26 cellular contexts compared by ENCODE assay signal in genomic region chr2:241565413-241565812, GRCh38. TPM values are rescaled to one million over a fixed set of nuclear protein-coding genes. Genes with fewer than 3 reads are reported as not detected.
A peak's percentile ranks its signal among the peaks of the same experiment; 100 is the strongest.
DNase-seq lines count a peak whose midpoint lies in the region; ATAC-seq and TF ChIP-seq lines count a peak whose summit lies in the region.
"Had no signal": no experiment of that assay in that cellular context is flagged by ENCODE, and none has a peak within 500 bp of the region (broad histone marks: within the 10 kb centered on the region; RNA-seq: fewer than 3 reads in every experiment).

No MANE protein-coding gene starts in this region.

- H3K4me1 Mint-ChIP-seq in endodermal cell (no peaks in the 10 kb centered on the region), nephron progenitor cell (peaks cover 19% of the 10 kb centered on the region)
- H3K4me1 Mint-ChIP-seq in activated naive CD4-positive, alpha-beta T cell treated with anti-CD3 and anti-CD28 coated beads for 36 hours (ENCODE audit: low read depth): no peaks in the 10 kb centered on the region
- H3K4me1 Mint-ChIP-seq: activated CD4-positive, alpha-beta memory T cell treated with anti-CD3 and anti-CD28 coated beads, Interleukin-2, amount 10 ng/mL, durations not matched to agents 7 days and 5 days; activated naive CD8-positive, alpha-beta T cell treated with anti-CD3 and anti-CD28 coated beads, Interleukin-2, amount 10 ng/mL, durations not matched to agents 7 days and 5 days had no signal

- CTCF ChIA-PET in HEK293 (lab: Yijun Ruan, JAX): no interaction called here
- CTCF ChIA-PET in activated naive CD4-positive, alpha-beta T cell treated with anti-CD3 and anti-CD28 coated beads for 36 hours (lab: Charles Lee): no interaction called here

- intact Hi-C loops in activated naive CD4-positive, alpha-beta T cell treated with anti-CD3 and anti-CD28 coated beads for 36 hours (cut with micrococcal nuclease): no loop called here

- H3K9me3 Mint-ChIP-seq in endodermal cell (no peaks in the 10 kb centered on the region), nephron progenitor cell (peaks cover 5% of the 10 kb centered on the region)
- H3K9me3 Mint-ChIP-seq in activated naive CD4-positive, alpha-beta T cell treated with anti-CD3 and anti-CD28 coated beads for 36 hours: no peaks in the 10 kb centered on the region
- H3K9me3 Mint-ChIP-seq: activated CD4-positive, alpha-beta memory T cell treated with anti-CD3 and anti-CD28 coated beads, Interleukin-2, amount 10 ng/mL, durations not matched to agents 7 days and 5 days; activated naive CD8-positive, alpha-beta T cell treated with anti-CD3 and anti-CD28 coated beads, Interleukin-2, amount 10 ng/mL, durations not matched to agents 7 days and 5 days had no signal

- H3K4me3 Mint-ChIP-seq in endodermal cell: no peak overlapping the region
- H3K4me3 Mint-ChIP-seq in nephron progenitor cell: no peak overlapping the region
- no peak overlapping the region for H3K4me3 Mint-ChIP-seq in activated naive CD4-positive, alpha-beta T cell treated with anti-CD3 and anti-CD28 coated beads for 36 hours
- H3K4me3 Mint-ChIP-seq: activated CD4-positive, alpha-beta memory T cell treated with anti-CD3 and anti-CD28 coated beads, Interleukin-2, amount 10 ng/mL, durations not matched to agents 7 days and 5 days; activated naive CD8-positive, alpha-beta T cell treated with anti-CD3 and anti-CD28 coated beads, Interleukin-2, amount 10 ng/mL, durations not matched to agents 7 days and 5 days; naive B cell had no signal

- no peak overlapping the region for H3K27ac Mint-ChIP-seq in endodermal cell
- no peak overlapping the region for H3K27ac Mint-ChIP-seq in nephron progenitor cell
- H3K27ac Mint-ChIP-seq in activated naive CD4-positive, alpha-beta T cell treated with anti-CD3 and anti-CD28 coated beads for 36 hours: no peak overlapping the region
- H3K27ac Mint-ChIP-seq: activated CD4-positive, alpha-beta memory T cell treated with anti-CD3 and anti-CD28 coated beads, Interleukin-2, amount 10 ng/mL, durations not matched to agents 7 days and 5 days; activated naive CD8-positive, alpha-beta T cell treated with anti-CD3 and anti-CD28 coated beads, Interleukin-2, amount 10 ng/mL, durations not matched to agents 7 days and 5 days; naive B cell had no signal

- H3K4me3 ChIP-seq in HEK293 (ENCODE audit: low read depth, low read length): no peak overlapping the region
- no peak overlapping the region for H3K4me3 ChIP-seq in endodermal cell (ENCODE audit: low read length)
- H3K4me3 ChIP-seq in subcutaneous abdominal adipose tissue (ENCODE audit: low read depth in 1 of 5, low read length in 5 of 5): no peak overlapping the region
- H3K4me3 ChIP-seq: A549, K562, SK-N-MC had no signal

- no peak overlapping the region for H3K9ac ChIP-seq in endodermal cell (ENCODE audit: extremely low read depth, low read length, poor library complexity, severe bottlenecking)
- H3K9ac ChIP-seq in subcutaneous abdominal adipose tissue (ENCODE audit: low read length in 5 of 5): no peak overlapping the region

- H3K36me3 Mint-ChIP-seq in endodermal cell (ENCODE audit: low read depth): peaks cover 6% of the 10 kb centered on the region
- peaks cover 6% of the 10 kb centered on the region for H3K36me3 Mint-ChIP-seq in nephron progenitor cell (ENCODE audit: low read depth)
- H3K36me3 Mint-ChIP-seq in activated naive CD4-positive, alpha-beta T cell treated with anti-CD3 and anti-CD28 coated beads for 36 hours (ENCODE audit: low read depth): no peaks in the 10 kb centered on the region
- H3K36me3 Mint-ChIP-seq: activated naive CD8-positive, alpha-beta T cell treated with anti-CD3 and anti-CD28 coated beads, Interleukin-2, amount 10 ng/mL, durations not matched to agents 7 days and 5 days; naive B cell had no signal

- no peak overlapping the region for H3K27ac ChIP-seq in HEK293 (ENCODE audit: extremely low read depth, low read depth, low read length)
- no peak overlapping the region for H3K27ac ChIP-seq in endodermal cell (ENCODE audit: low read depth, low read length)
- peak overlapping the region; percentile 69 for H3K27ac ChIP-seq in subcutaneous abdominal adipose tissue (ENCODE audit: low read depth, low read length)
- H3K27ac ChIP-seq: A549, SK-N-MC had no signal

- no peak for ATAC-seq in HG03354 (IDR thresholded peaks at IDR 0.05; ENCODE audit: poor library complexity, severe bottlenecking, unreplicated experiment)
- ATAC-seq: A549, K562, left lobe of liver had no signal

- no peaks in the 10 kb centered on the region for H3K27me3 ChIP-seq in endodermal cell (ENCODE audit: control insufficient read depth, insufficient read depth, low read length, poor library complexity, severe bottlenecking)
- no peaks in the 10 kb centered on the region for H3K27me3 ChIP-seq in subcutaneous abdominal adipose tissue (ENCODE audit: control insufficient read depth in 5 of 5, insufficient read depth in 4 of 5, low read length in 5 of 5)

- TF ChIP-seq CTCF in HEK293 (tag by site-specific recombination; IDR thresholded peaks at IDR 0.05) (no peak), endodermal cell (conservative IDR thresholded peaks at IDR 0.05) (no peak), nephron progenitor cell (IDR thresholded peaks at IDR 0.05) (no peak)

- DNase-seq in endodermal cell (peak; percentile 49), nephron progenitor cell (peak; percentile 29), GF-D8 (lab: John Stamatoyannopoulos, UW) (no peak), NCI-H82 (lab: John Stamatoyannopoulos, UW) (no peak)
- no peak for DNase-seq in activated naive CD4-positive, alpha-beta T cell treated with anti-CD3 and anti-CD28 coated beads for 36 hours
- DNase-seq: activated CD4-positive, alpha-beta memory T cell treated with anti-CD3 and anti-CD28 coated beads, Interleukin-2, amount 10 ng/mL, durations not matched to agents 7 days and 5 days; activated CD4-positive, alpha-beta T cell treated with anti-CD3 and anti-CD28 coated beads for 1 hour; activated effector memory CD4-positive, alpha-beta T cell treated with anti-CD3 and anti-CD28 coated beads, Interleukin-2, amount 50 U/mL, for 16 hours; activated naive CD8-positive, alpha-beta T cell treated with anti-CD3 and anti-CD28 coated beads, Interleukin-2, amount 10 ng/mL, durations not matched to agents 7 days and 5 days; cortex of kidney; DMS153; naive B cell; NCI-H1092 treated with DMSO at 0.1 percent for 48 hours; NCI-H2029; NCI-H226; NCI-H69; occipital lobe; RPMI8226; small intestine had no signal

- H3K27me3 Mint-ChIP-seq in endodermal cell (ENCODE audit: insufficient read depth): peaks cover 3% of the 10 kb centered on the region
- peaks cover 20% of the 10 kb centered on the region for H3K27me3 Mint-ChIP-seq in nephron progenitor cell (ENCODE audit: low read depth, poor library complexity)
- H3K27me3 Mint-ChIP-seq in activated naive CD4-positive, alpha-beta T cell treated with anti-CD3 and anti-CD28 coated beads for 36 hours (ENCODE audit: low read depth): peaks cover 4% of the 10 kb centered on the region

- H3K4me1 ChIP-seq in HEK293 (ENCODE audit: control insufficient read depth, insufficient read depth, low read length) (no peaks in the 10 kb centered on the region), endodermal cell (ENCODE audit: control insufficient read depth, insufficient read depth, low read length) (no peaks in the 10 kb centered on the region), subcutaneous abdominal adipose tissue (ENCODE audit: control insufficient read depth in 5 of 5, insufficient read depth in 5 of 5, low read length in 5 of 5) (peaks cover 6 to 56% (median 48%) of the 10 kb centered on the region in 5 donors)

- POLR2A ChIA-PET in HEK293 (lab: Yijun Ruan, JAX): no interaction called here

- no peaks in the 10 kb centered on the region for H3K9me3 ChIP-seq in HEK293 (ENCODE audit: control insufficient read depth, insufficient read depth, low read depth, low read length)
- H3K9me3 ChIP-seq in endodermal cell (ENCODE audit: control insufficient read depth, low read length): no peaks in the 10 kb centered on the region
- no peaks in the 10 kb centered on the region for H3K9me3 ChIP-seq in subcutaneous abdominal adipose tissue (ENCODE audit: control insufficient read depth in 5 of 5, low read length in 5 of 5)
- H3K9me3 ChIP-seq: A549 had no signal

- no peaks in the 10 kb centered on the region for H3K36me3 ChIP-seq in HEK293 (ENCODE audit: control insufficient read depth in 2 of 2, insufficient read depth in 1 of 2, low read length in 2 of 2)
- H3K36me3 ChIP-seq in endodermal cell (ENCODE audit: control insufficient read depth, insufficient read depth, low read length): no peaks in the 10 kb centered on the region
- H3K36me3 ChIP-seq in subcutaneous abdominal adipose tissue (ENCODE audit: control insufficient read depth in 5 of 5, insufficient read depth in 5 of 5, low read length in 5 of 5): peaks cover 0 to 47% (median 38%) of the 10 kb centered on the region in 5 donors

- 80 to 88% methylated on average over 6 to 10 of the region's 10 CpGs for WGBS in endodermal cell (ENCODE audit: insufficient coverage in 1 of 2, insufficient read length in 1 of 2), 2 experiments

TF ChIP-seq in HEK293, 187 proteins besides CTCF, POLR2A, EP300 and RAD21 (continues in another document):
- no peak for TF ChIP-seq ZSCAN4 (tag by site-specific recombination; IDR thresholded peaks at IDR 0.05)
- no peak for TF ChIP-seq ZNF366 (tag by site-specific recombination; conservative IDR thresholded peaks at IDR 0.05)
- TF ChIP-seq KLF7 (tag by site-specific recombination; IDR thresholded peaks at IDR 0.05; ENCODE audit: borderline replicate concordance): no peak
- no peak for TF ChIP-seq ZNF311 (tag by site-specific recombination; IDR thresholded peaks at IDR 0.05; ENCODE audit: borderline replicate concordance)
- no peak for TF ChIP-seq ZNF621 (tag by site-specific recombination; IDR thresholded peaks at IDR 0.05)
- no peak for TF ChIP-seq ZNF184 (tag by site-specific recombination; IDR thresholded peaks at IDR 0.05)

RNA-seq across cellular contexts. Expression of gene BOK, which starts 6.9 kb away (rescaled TPM):
- 10 to 100 TPM; 23.4 to 24.5 TPM for total RNA-seq in endodermal cell
- polyA plus RNA-seq in endodermal cell (2013, experiment 1 of 2): 14.1 TPM
- 13.7 TPM for polyA plus RNA-seq in endodermal cell (2013, experiment 2 of 2)
- total RNA-seq in activated naive CD4-positive, alpha-beta T cell treated with anti-CD3 and anti-CD28 coated beads for 36 hours: not detected
- total RNA-seq: activated naive CD8-positive, alpha-beta T cell treated with anti-CD3 and anti-CD28 coated beads, Interleukin-2, amount 10 ng/mL, durations not matched to agents 7 days and 5 days had no signal

RNA-seq across cellular contexts. Expression of gene STK25, which starts 57.0 kb away (rescaled TPM):
- 100 to 1,000 TPM; 226 to 252 TPM for total RNA-seq in endodermal cell
- polyA plus RNA-seq in endodermal cell (2013, experiment 1 of 2): 213 TPM
- 205 TPM for polyA plus RNA-seq in endodermal cell (2013, experiment 2 of 2)
- total RNA-seq in activated naive CD4-positive, alpha-beta T cell treated with anti-CD3 and anti-CD28 coated beads for 36 hours: 10 to 100 TPM; 81.2 to 88.4 TPM

Comparison
In these comparisons a context has a peak if more than half of its experiments do, and no peak if none do; other contexts are left out.
1. DNase-seq: peak in endodermal cell (single experiment) and nephron progenitor cell (single experiment); none in GF-D8 (single experiment), activated naive CD4-positive, alpha-beta T cell treated with anti-CD3 and anti-CD28 coated beads for 36 hours (single experiment) and NCI-H82 (single experiment).
2. RNA of gene BOK, which starts 6.9 kb away (total RNA-seq): 23.4 to 24.5 TPM in endodermal cell; not detected in activated naive CD4-positive, alpha-beta T cell treated with anti-CD3 and anti-CD28 coated beads for 36 hours; every median in the first group is over 10 times any median in the second.